In genomic region chr9:111994831-111995458, GRCh38 we compare ENCODE assay signal across 12 cellular contexts.
A peak's percentile ranks its signal among the peaks of the same experiment; 100 is the strongest.
DNase-seq lines count a peak whose midpoint lies in the region; ATAC-seq and TF ChIP-seq lines count a peak whose summit lies in the region.
"Had no signal": no experiment of that assay in that cellular context is flagged by ENCODE, and none has a peak within 500 bp of the region (broad histone marks: within the 10 kb centered on the region; RNA-seq: fewer than 3 reads in every experiment).

No MANE protein-coding gene starts in this region.

- H3K27me3 ChIP-seq in kidney epithelial cell (ENCODE audit: control insufficient read depth, insufficient read depth, low read length): no peaks in the 10 kb centered on the region
- H3K27me3 ChIP-seq in WERI-Rb-1 (ENCODE audit: insufficient read depth, low read depth, severe bottlenecking): no peaks in the 10 kb centered on the region

- no peaks in the 10 kb centered on the region for H3K9me3 ChIP-seq in WERI-Rb-1 (ENCODE audit: severe bottlenecking)

- ATAC-seq in GM18502 (IDR thresholded peaks at IDR 0.05; ENCODE audit: poor library complexity, unreplicated experiment) (peak; percentile 61), GM21390 (IDR thresholded peaks at IDR 0.05; ENCODE audit: unreplicated experiment) (peak; percentile 56), HG02870 (IDR thresholded peaks at IDR 0.05; ENCODE audit: unreplicated experiment) (no peak)

- TF ChIP-seq CTCF in kidney epithelial cell (IDR thresholded peaks at IDR 0.05; ENCODE audit: insufficient read depth, low read length, poor library complexity, severe bottlenecking): no peak
- no peak for TF ChIP-seq CTCF in WERI-Rb-1 (IDR thresholded peaks at IDR 0.05; ENCODE audit: low read depth, low read length)

- H3K4me3 ChIP-seq in kidney epithelial cell (ENCODE audit: low read depth, low read length) (no peak overlapping the region), WERI-Rb-1 (ENCODE audit: low read depth, low read length) (no peak overlapping the region)

- H3K27ac ChIP-seq in WERI-Rb-1: no peak overlapping the region

- H3K36me3 ChIP-seq in kidney epithelial cell (ENCODE audit: control insufficient read depth, insufficient read depth, low read length) (no peaks in the 10 kb centered on the region), WERI-Rb-1 (no peaks in the 10 kb centered on the region)

- peak; percentile 34 for DNase-seq in OCI-M1 (lab: John Stamatoyannopoulos, UW)
- DNase-seq in kidney epithelial cell (ENCODE audit: low read depth): peak; percentile 69
- DNase-seq in NCI-H510A (lab: John Stamatoyannopoulos, UW): no peak
- DNase-seq in middle frontal gyrus (ENCODE audit: extremely low spot score, low spot score): no peak
- no peak for DNase-seq in WERI-Rb-1
- DNase-seq: anterior cingulate cortex, GDM1, NCI-H187 treated with DMSO at 0.1 percent for 48 hours, SW 1271 had no signal

Comparison
In these comparisons a context has a peak if more than half of its experiments do, and no peak if none do; other contexts are left out.
1. DNase-seq: peak in OCI-M1 (single experiment) and kidney epithelial cell (single experiment); none in NCI-H510A (single experiment), middle frontal gyrus (single experiment) and WERI-Rb-1 (single experiment).